ENCODE assay signal across 14 cellular contexts in the genomic region with DNA sequence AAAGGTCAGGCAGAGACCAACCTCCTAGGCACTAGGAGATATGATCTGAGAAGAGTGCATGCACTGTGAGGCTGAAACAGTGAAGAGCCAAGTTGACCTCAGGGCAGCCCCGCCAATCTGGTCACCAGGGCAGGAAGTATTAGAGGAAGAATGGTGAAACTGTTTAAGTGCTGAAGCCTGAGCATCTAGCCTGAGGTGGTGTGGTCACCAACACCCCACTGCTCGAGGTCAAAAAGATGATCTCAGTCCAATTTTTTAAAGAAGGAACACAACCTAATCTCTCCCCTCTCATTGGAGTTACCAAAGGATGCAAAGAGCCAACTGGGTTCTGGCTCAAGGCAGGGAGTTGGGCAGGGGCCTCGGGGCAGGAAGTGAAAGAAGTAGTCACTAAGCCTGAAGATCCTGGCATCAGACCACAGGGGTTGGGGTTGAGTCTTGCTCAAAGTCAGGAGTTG. TPM values are rescaled to one million over a fixed set of nuclear protein-coding genes. Genes with fewer than 3 reads are reported as not detected.
A peak's percentile ranks its signal among the peaks of the same experiment; 100 is the strongest.
DNase-seq lines count a peak whose midpoint lies in the region; ATAC-seq and TF ChIP-seq lines count a peak whose summit lies in the region.
"Had no signal": no experiment of that assay in that cellular context is flagged by ENCODE, and none has a peak within 500 bp of the region (broad histone marks: within the 10 kb centered on the region; RNA-seq: fewer than 3 reads in every experiment).

No MANE protein-coding gene starts in this region.

- no peak overlapping the region for H3K27ac ChIP-seq in CD8-positive, alpha-beta T cell (ENCODE audit: low read depth, low read length)
- H3K27ac ChIP-seq: uterus had no signal

- H3K27me3 Mint-ChIP-seq in T-helper 2 cell treated with Interferon-gamma antibody and Interleukin-4, amounts not matched to agents 5 μg/mL and 100 μg/mL, for 36 hours (ENCODE audit: low read depth): peaks cover 2% of the 10 kb centered on the region
- H3K27me3 Mint-ChIP-seq in stimulated activated naive CD8-positive, alpha-beta T cell treated with anti-CD3 and anti-CD28 coated beads, Interleukin-15, amount 100 ng/mL, for 72 hours: no peaks in the 10 kb centered on the region
- no peaks in the 10 kb centered on the region for H3K27me3 Mint-ChIP-seq in CD8-positive, alpha-beta T cell (ENCODE audit: low read depth)

- POLR2A ChIA-PET in CD8-positive, alpha-beta T cell (lab: Charles Lee): interaction anchor here (1.7 to 2.4 kb wide), 3 partner anchors 12 to 24 kb away, joined by 6 to 29 read pairs (median 18); partner anchors contain the start of gene SMPD1

- ATAC-seq in HG03103 (IDR thresholded peaks at IDR 0.05; ENCODE audit: low read depth, unreplicated experiment): peak; percentile 50
- peak; percentile 55 for ATAC-seq in stimulated activated naive CD8-positive, alpha-beta T cell treated with anti-CD3 and anti-CD28 coated beads, Interleukin-15, amount 100 ng/mL, for 72 hours
- no peak for ATAC-seq in CD8-positive, alpha-beta T cell

- no peaks in the 10 kb centered on the region for H3K9me3 ChIP-seq in CD8-positive, alpha-beta T cell (ENCODE audit: low read length)
- H3K9me3 ChIP-seq: uterus had no signal

- no peak overlapping the region for H3K4me3 Mint-ChIP-seq in T-helper 2 cell treated with Interferon-gamma antibody and Interleukin-4, amounts not matched to agents 5 μg/mL and 100 μg/mL, for 36 hours
- H3K4me3 Mint-ChIP-seq in stimulated activated naive CD8-positive, alpha-beta T cell treated with anti-CD3 and anti-CD28 coated beads, Interleukin-15, amount 100 ng/mL, for 72 hours: no peak overlapping the region
- H3K4me3 Mint-ChIP-seq in CD8-positive, alpha-beta T cell: no peak overlapping the region

- peaks cover 79% of the 10 kb centered on the region for H3K4me1 ChIP-seq in CD8-positive, alpha-beta T cell (ENCODE audit: insufficient read depth, low read length)

- peaks cover 7% of the 10 kb centered on the region for H3K36me3 ChIP-seq in CD8-positive, alpha-beta T cell (ENCODE audit: insufficient read depth, low read length)
- H3K36me3 ChIP-seq: uterus had no signal

- no peak overlapping the region for H3K27ac Mint-ChIP-seq in T-helper 2 cell treated with Interferon-gamma antibody and Interleukin-4, amounts not matched to agents 5 μg/mL and 100 μg/mL, for 36 hours
- H3K27ac Mint-ChIP-seq in stimulated activated naive CD8-positive, alpha-beta T cell treated with anti-CD3 and anti-CD28 coated beads, Interleukin-15, amount 100 ng/mL, for 72 hours: no peak overlapping the region
- no peak overlapping the region for H3K27ac Mint-ChIP-seq in CD8-positive, alpha-beta T cell

- no peak overlapping the region for H3K4me3 ChIP-seq in CD8-positive, alpha-beta T cell (ENCODE audit: low read depth, low read length)
- H3K4me3 ChIP-seq: uterus had no signal

- peak; percentile 59 to 64 for DNase-seq in activated T-cell treated with anti-CD3 and anti-CD28 coated beads, Interleukin-2, amount 50 U/mL, for 48 hours
- DNase-seq in activated T-cell treated with anti-CD3 and anti-CD28 coated beads for 4 hours (no peak), A172 (ENCODE audit: low spot score) (no peak), NCI-H345 treated with DMSO at 0.1 percent for 48 hours (lab: John Stamatoyannopoulos, UW; ENCODE audit: unreplicated experiment) (no peak)
- peak; percentile 30 for DNase-seq in T-helper 2 cell treated with Interferon-gamma antibody and Interleukin-4, amounts not matched to agents 5 μg/mL and 100 μg/mL, for 36 hours (ENCODE audit: low spot score)
- peak in 1 of 2 donors; percentile 62 for DNase-seq in stimulated activated naive CD8-positive, alpha-beta T cell treated with anti-CD3 and anti-CD28 coated beads, Interleukin-15, amount 100 ng/mL, for 72 hours
- no peak for DNase-seq in CD8-positive, alpha-beta T cell
- DNase-seq: anterior cingulate cortex, erythroblast, GDM1, NCI-H2081 treated with DMSO at 0.1 percent for 48 hours, retina, uterus had no signal

- intact Hi-C loops in CD8-positive, alpha-beta T cell (cut with DNase I, micrococcal nuclease): loop anchor here in 1 of 2 experiments (10.0 kb wide), 1 partner anchor 1100 kb away; the partner anchor contains the start of gene PPFIBP2

- peaks cover 11% of the 10 kb centered on the region for H3K36me3 Mint-ChIP-seq in T-helper 2 cell treated with Interferon-gamma antibody and Interleukin-4, amounts not matched to agents 5 μg/mL and 100 μg/mL, for 36 hours (ENCODE audit: low read depth)
- peaks cover 23% of the 10 kb centered on the region for H3K36me3 Mint-ChIP-seq in CD8-positive, alpha-beta T cell

- peaks cover 7% of the 10 kb centered on the region for H3K4me1 Mint-ChIP-seq in T-helper 2 cell treated with Interferon-gamma antibody and Interleukin-4, amounts not matched to agents 5 μg/mL and 100 μg/mL, for 36 hours (ENCODE audit: low read depth)
- H3K4me1 Mint-ChIP-seq in stimulated activated naive CD8-positive, alpha-beta T cell treated with anti-CD3 and anti-CD28 coated beads, Interleukin-15, amount 100 ng/mL, for 72 hours: peaks cover 16% of the 10 kb centered on the region
- peaks cover 34% of the 10 kb centered on the region for H3K4me1 Mint-ChIP-seq in CD8-positive, alpha-beta T cell (ENCODE audit: low read depth)

- TF ChIP-seq CTCF in CD8-positive, alpha-beta T cell (IDR thresholded peaks at IDR 0.05): no peak

- no peaks in the 10 kb centered on the region for H3K27me3 ChIP-seq in CD8-positive, alpha-beta T cell (ENCODE audit: insufficient read depth, low read length)
- H3K27me3 ChIP-seq: uterus had no signal

- no peaks in the 10 kb centered on the region for H3K9me3 Mint-ChIP-seq in T-helper 2 cell treated with Interferon-gamma antibody and Interleukin-4, amounts not matched to agents 5 μg/mL and 100 μg/mL, for 36 hours
- H3K9me3 Mint-ChIP-seq in stimulated activated naive CD8-positive, alpha-beta T cell treated with anti-CD3 and anti-CD28 coated beads, Interleukin-15, amount 100 ng/mL, for 72 hours: no peaks in the 10 kb centered on the region
- H3K9me3 Mint-ChIP-seq in CD8-positive, alpha-beta T cell: no peaks in the 10 kb centered on the region

- CTCF ChIA-PET in CD8-positive, alpha-beta T cell (lab: Charles Lee): interaction anchor here (0.8 to 1.8 kb wide), 3 partner anchors 9 to 36 kb away, joined by 3 to 13 read pairs (median 3); no protein-coding TSS in a partner anchor

RNA-seq across cellular contexts. Expression of gene APBB1, which starts 4.0 kb away (rescaled TPM):
- 100 to 1,000 TPM; 130 to 147 TPM for total RNA-seq in CD8-positive, alpha-beta T cell
- 58.4 and 63.3 TPM in 2 replicates for total RNA-seq in A172 (2014; rRNA removed; shearing (Covaris generic))

RNA-seq across cellular contexts. Expression of gene SMPD1, which starts 24.6 kb away (rescaled TPM):
- total RNA-seq in CD8-positive, alpha-beta T cell: 10 to 100 TPM; 53.4 to 53.7 TPM
- total RNA-seq in A172 (2014; rRNA removed; shearing (Covaris generic)): 140 and 147 TPM in 2 replicates

RNA-seq across cellular contexts. Expression of gene HPX, which starts 25.9 kb away (rescaled TPM):
- under 1 TPM; 0.71 to 0.83 TPM for total RNA-seq in CD8-positive, alpha-beta T cell
- 0.14 and 0.74 TPM in 2 replicates for total RNA-seq in A172 (2014; rRNA removed; shearing (Covaris generic))

RNA-seq across cellular contexts. Expression of gene TRIM3, which starts 58.8 kb away (rescaled TPM):
- 10 to 100 TPM; 14.5 to 18.3 TPM for total RNA-seq in CD8-positive, alpha-beta T cell
- 27.3 and 32.8 TPM in 2 replicates for total RNA-seq in A172 (2014; rRNA removed; shearing (Covaris generic))

Comparison
In these comparisons a context has a peak if more than half of its experiments do, and no peak if none do; other contexts are left out.
1. DNase-seq: peak in activated T-cell treated with anti-CD3 and anti-CD28 coated beads, Interleukin-2, amount 50 U/mL, for 48 hours (2 of 2) and T-helper 2 cell treated with Interferon-gamma antibody and Interleukin-4, amounts not matched to agents 5 μg/mL and 100 μg/mL, for 36 hours (single experiment); none in activated T-cell treated with anti-CD3 and anti-CD28 coated beads for 4 hours (single experiment), CD8-positive, alpha-beta T cell (0 of 7), A172 (single experiment) and NCI-H345 treated with DMSO at 0.1 percent for 48 hours (single experiment).